In genomic region chr6:119241124-119241491, GRCh38 we compare ENCODE assay signal across 11 cellular contexts.
DNase-seq lines count a peak whose midpoint lies in the region; ATAC-seq, FAIRE-seq and TF ChIP-seq lines count a peak whose summit lies in the region.
"Had no signal": no experiment of that assay in that cellular context is flagged by ENCODE, and none has a peak within 500 bp of the region (broad histone marks: within the 10 kb centered on the region; RNA-seq: fewer than 3 reads in every experiment).

No MANE protein-coding gene starts in this region.

- H3K4me1 ChIP-seq in endothelial cell of umbilical vein (ENCODE audit: control insufficient read depth, extremely low read depth, insufficient read depth, low read length) (peaks cover 3% of the 10 kb centered on the region), sigmoid colon (peaks cover 0 to 15% (median 11%) of the 10 kb centered on the region in 4 donors)

- H4K20me1 ChIP-seq in endothelial cell of umbilical vein (replicated peaks; ENCODE audit: control insufficient read depth, extremely low read depth, insufficient read depth, low read length), result no peaks in the 10 kb centered on the region

- DNase-seq in endothelial cell of umbilical vein (ENCODE audit: low read depth, low spot score), result peak; percentile 36
- DNase-seq in sigmoid colon, result peak; percentile 71
- DNase-seq in activated T-cell treated with anti-CD3 and anti-CD28 coated beads for 4 hours, result no peak
- DNase-seq in hypothalamus (lab: John Stamatoyannopoulos, UW), result no peak
- no peak for DNase-seq in activated CD4-positive, alpha-beta T cell treated with anti-CD3 and anti-CD28 coated beads for 36 hours
- DNase-seq: activated T-cell treated with anti-CD3 and anti-CD28 coated beads, Interleukin-2, amount 50 U/mL, for 24 hours; hippocampal formation; NK-92 treated with Interleukin-12 subunit alpha and Interleukin-12 subunit beta, amount 100 ng/mL, for 24 hours had no signal

- no peak overlapping the region for H3K4me3 Mint-ChIP-seq in activated CD4-positive, alpha-beta T cell treated with anti-CD3 and anti-CD28 coated beads for 36 hours
- H3K4me3 Mint-ChIP-seq: activated T-cell treated with anti-CD3 and anti-CD28 coated beads, Interleukin-2, amount 50 U/mL, for 24 hours had no signal

- no peak for FAIRE-seq in endothelial cell of umbilical vein (lab: Jason Lieb, UNC)

- peaks cover 12% of the 10 kb centered on the region for H3K36me3 Mint-ChIP-seq in activated CD4-positive, alpha-beta T cell treated with anti-CD3 and anti-CD28 coated beads for 36 hours (ENCODE audit: low read depth)

- WGBS in sigmoid colon, 2 donors, result 7 to 42% methylated on average over 2 of the region's 2 CpGs

- intact Hi-C loops in endothelial cell of umbilical vein (cut with micrococcal nuclease) (no loop called here), sigmoid colon (cut with DNase I) (no loop called here)
- intact Hi-C loops in activated CD4-positive, alpha-beta T cell treated with anti-CD3 and anti-CD28 coated beads for 36 hours (cut with DNase I, micrococcal nuclease), result no loop called here

- no peak overlapping the region for H2AFZ ChIP-seq in endothelial cell of umbilical vein (ENCODE audit: low read depth, low read length)

- H3K4me2 ChIP-seq in endothelial cell of umbilical vein (ENCODE audit: insufficient read depth, low read length), result no peak overlapping the region

- H3K27me3 ChIP-seq in endothelial cell of umbilical vein (ENCODE audit: control insufficient read depth in 2 of 2, insufficient read depth in 2 of 2, low read length in 2 of 2), result no peaks in the 10 kb centered on the region
- no peaks in the 10 kb centered on the region for H3K27me3 ChIP-seq in sigmoid colon

- CTCF ChIA-PET in endothelial cell of umbilical vein (lab: Charles Lee), result no interaction called here
- CTCF ChIA-PET in activated CD4-positive, alpha-beta T cell treated with anti-CD3 and anti-CD28 coated beads for 36 hours (lab: Charles Lee), result interaction anchor here (0.5 to 1.1 kb wide), 2 partner anchors 56 to 115 kb away, joined by 3 read pairs; no protein-coding TSS in a partner anchor

- ATAC-seq in GM19467 (IDR thresholded peaks at IDR 0.05; ENCODE audit: unreplicated experiment) (peak; percentile 58), HG03354 (IDR thresholded peaks at IDR 0.05; ENCODE audit: poor library complexity, severe bottlenecking, unreplicated experiment) (peak; percentile 72), GM21526 (IDR thresholded peaks at IDR 0.05; ENCODE audit: low FRiP score, unreplicated experiment) (no peak)
- no peak for ATAC-seq in activated CD4-positive, alpha-beta T cell treated with anti-CD3 and anti-CD28 coated beads for 36 hours

- BruUV-seq in endothelial cell of umbilical vein (replicated peaks; lab: Mats Ljungman, UMichigan), result no TSS peak

- no peak overlapping the region for H3K27ac Mint-ChIP-seq in activated CD4-positive, alpha-beta T cell treated with anti-CD3 and anti-CD28 coated beads for 36 hours
- H3K27ac Mint-ChIP-seq: activated T-cell treated with anti-CD3 and anti-CD28 coated beads, Interleukin-2, amount 50 U/mL, for 24 hours had no signal

- H3K4me3 ChIP-seq in endothelial cell of umbilical vein (replicated peaks in 1 of 3; ENCODE audit: insufficient read depth in 1 of 3, low read depth in 1 of 3, low read length in 3 of 3) (no peak overlapping the region), sigmoid colon (no peak overlapping the region)

- no peaks in the 10 kb centered on the region for H3K9me3 ChIP-seq in endothelial cell of umbilical vein (replicated peaks; ENCODE audit: control insufficient read depth, insufficient read depth, low read length)
- H3K9me3 ChIP-seq in sigmoid colon, result no peaks in the 10 kb centered on the region

- TF ChIP-seq POLR2A in endothelial cell of umbilical vein (IDR thresholded peaks at IDR 0.05; ENCODE audit: low read depth, low read length), result no peak
- TF ChIP-seq POLR2A in sigmoid colon (IDR thresholded peaks at IDR 0.05), result no peak

- POLR2A ChIA-PET in endothelial cell of umbilical vein (lab: Charles Lee), result no interaction called here
- POLR2A ChIA-PET in activated CD4-positive, alpha-beta T cell treated with anti-CD3 and anti-CD28 coated beads for 36 hours (lab: Charles Lee), result no interaction called here

- H3K9ac ChIP-seq in endothelial cell of umbilical vein (replicated peaks; ENCODE audit: extremely low read depth, insufficient read depth, low read length), result no peak overlapping the region

- dilution Hi-C loops in endothelial cell of umbilical vein (cut with MboI; ENCODE audit: extremely low pct_ligation_motif_present, low sequenced_read_pairs), result no loop called here

- H3K9me3 Mint-ChIP-seq in activated CD4-positive, alpha-beta T cell treated with anti-CD3 and anti-CD28 coated beads for 36 hours (ENCODE audit: low read depth), result no peaks in the 10 kb centered on the region
- H3K9me3 Mint-ChIP-seq: activated T-cell treated with anti-CD3 and anti-CD28 coated beads, Interleukin-2, amount 50 U/mL, for 24 hours had no signal

- H3K36me3 ChIP-seq in endothelial cell of umbilical vein (ENCODE audit: control insufficient read depth in 2 of 2, extremely low read depth in 1 of 2, insufficient read depth in 2 of 2, low read length in 2 of 2) (no peaks in the 10 kb centered on the region), sigmoid colon (no peaks in the 10 kb centered on the region)

- H3K27me3 Mint-ChIP-seq in activated CD4-positive, alpha-beta T cell treated with anti-CD3 and anti-CD28 coated beads for 36 hours, result no peaks in the 10 kb centered on the region
- H3K27me3 Mint-ChIP-seq: activated T-cell treated with anti-CD3 and anti-CD28 coated beads, Interleukin-2, amount 50 U/mL, for 24 hours had no signal

- H3K79me2 ChIP-seq in endothelial cell of umbilical vein (ENCODE audit: control insufficient read depth, insufficient read depth, low read length), result no peaks in the 10 kb centered on the region

- no peaks in the 10 kb centered on the region for H3K4me1 Mint-ChIP-seq in activated CD4-positive, alpha-beta T cell treated with anti-CD3 and anti-CD28 coated beads for 36 hours

- TF ChIP-seq CTCF in endothelial cell of umbilical vein (IDR thresholded peaks at IDR 0.05; ENCODE audit: extremely low read depth in 1 of 2, insufficient read depth in 1 of 2, low read depth in 1 of 2, low read length in 2 of 2) (no peak), sigmoid colon (IDR thresholded peaks at IDR 0.05) (no peak)

- no peak for TF ChIP-seq EP300 in sigmoid colon (IDR thresholded peaks at IDR 0.05)

- no peak overlapping the region for H3K27ac ChIP-seq in endothelial cell of umbilical vein (ENCODE audit: insufficient read depth, low read depth, low read length)
- H3K27ac ChIP-seq in sigmoid colon, result peak overlapping the region in 1 of 4 donors; percentile 3

- H3K9me1 ChIP-seq in endothelial cell of umbilical vein (replicated peaks; ENCODE audit: control insufficient read depth, extremely low read depth, insufficient read depth, low read length), result no peaks in the 10 kb centered on the region

TF ChIP-seq in endothelial cell of umbilical vein, 7 proteins besides CTCF, POLR2A, EP300 and RAD21:
- TF ChIP-seq GATA2 (IDR thresholded peaks at IDR 0.05; ENCODE audit: insufficient read depth, insufficient read length, low read depth, low read length) (no peak), POLR2AphosphoS5 (IDR thresholded peaks at IDR 0.05; ENCODE audit: insufficient read depth, low read depth, low read length) (no peak)

Comparison
In these comparisons a context has a peak if more than half of its experiments do, and no peak if none do; other contexts are left out.
1. ATAC-seq: peak in GM19467 (single experiment) and HG03354 (single experiment); none in GM21526 (single experiment) and activated CD4-positive, alpha-beta T cell treated with anti-CD3 and anti-CD28 coated beads for 36 hours (single experiment).
2. DNase-seq: peak in endothelial cell of umbilical vein (single experiment) and sigmoid colon (single experiment); none in activated T-cell treated with anti-CD3 and anti-CD28 coated beads for 4 hours (single experiment), hypothalamus (0 of 51) and activated CD4-positive, alpha-beta T cell treated with anti-CD3 and anti-CD28 coated beads for 36 hours (single experiment).